17 cellular contexts compared by ENCODE assay signal in the genomic region with DNA sequence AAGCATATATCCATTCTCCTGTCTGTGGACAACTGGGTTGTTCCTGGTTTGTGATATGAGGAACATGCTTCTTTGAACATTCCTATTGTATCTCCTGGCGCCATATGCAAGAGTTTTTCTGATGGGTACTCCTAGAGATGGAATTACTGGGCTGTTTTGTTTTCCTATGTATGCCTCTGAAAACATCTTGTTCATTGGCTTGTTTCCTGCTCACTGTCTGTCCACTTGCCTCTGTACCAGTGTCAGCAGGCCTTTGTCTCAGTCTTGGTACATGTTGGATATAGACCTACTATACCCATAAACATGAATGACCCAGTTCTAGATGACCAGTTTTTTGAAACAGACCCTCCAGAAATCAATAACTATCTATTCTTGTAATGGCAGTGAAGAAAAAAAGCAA.
DNase-seq lines count a peak whose midpoint lies in the region; ATAC-seq and TF ChIP-seq lines count a peak whose summit lies in the region.
"Had no signal": no experiment of that assay in that cellular context is flagged by ENCODE, and none has a peak within 500 bp of the region (broad histone marks: within the 10 kb centered on the region; RNA-seq: fewer than 3 reads in every experiment).

No MANE protein-coding gene starts in this region.

- H3K27ac ChIP-seq in SK-N-MC: peak overlapping the region; percentile 86
- peak overlapping the region in 3 of 4 donors; percentile 34 to 77 (median 48) for H3K27ac ChIP-seq in gastroesophageal sphincter
- H3K27ac ChIP-seq in muscle layer of duodenum (ENCODE audit: low read length): peak overlapping the region; percentile 30
- peak overlapping the region; percentile 48 to 60 (median 58) for H3K27ac ChIP-seq in thyroid gland

- H3K4me3 ChIP-seq in SK-N-MC (peak overlapping the region; percentile 70), gastroesophageal sphincter (no peak overlapping the region), muscle layer of duodenum (ENCODE audit: low read depth in 1 of 2, low read length in 2 of 2) (no peak overlapping the region), thyroid gland (replicated peaks in 1 of 3) (no peak overlapping the region)

- H3K27me3 ChIP-seq in gastroesophageal sphincter: no peaks in the 10 kb centered on the region
- H3K27me3 ChIP-seq in muscle layer of duodenum (ENCODE audit: low read depth, low read length): no peaks in the 10 kb centered on the region
- H3K27me3 ChIP-seq in thyroid gland: no peaks in the 10 kb centered on the region

- H3K9ac ChIP-seq in SK-N-MC (ENCODE audit: insufficient read length): peak overlapping the region; percentile 43

- TF ChIP-seq CTCF in gastroesophageal sphincter (IDR thresholded peaks at IDR 0.05) (no peak), thyroid gland (IDR thresholded peaks at IDR 0.05) (no peak)

- no peak for TF ChIP-seq EP300 in gastroesophageal sphincter (IDR thresholded peaks at IDR 0.05)

- ATAC-seq in gastroesophageal sphincter: no peak
- ATAC-seq: HepG2 had no signal

- no peak for TF ChIP-seq POLR2A in gastroesophageal sphincter (IDR thresholded peaks at IDR 0.05)
- no peak for TF ChIP-seq POLR2A in thyroid gland (IDR thresholded peaks at IDR 0.05)

- H3K9me3 ChIP-seq in SK-N-MC (ENCODE audit: low read depth, low read length) (no peaks in the 10 kb centered on the region), gastroesophageal sphincter (no peaks in the 10 kb centered on the region), muscle layer of duodenum (ENCODE audit: control insufficient read depth in 1 of 2, low read length in 2 of 2) (no peaks in the 10 kb centered on the region), thyroid gland (no peaks in the 10 kb centered on the region)

- DNase-seq in SK-N-MC (ENCODE audit: low read depth, low spot score): no peak
- no peak for DNase-seq in thyroid gland
- no peak for DNase-seq in T-helper 2 cell
- DNase-seq in 8988T: no peak
- no peak for DNase-seq in kidney tubule cell (ENCODE audit: low spot score)
- DNase-seq: AML-193, COR-L47, H9, KG1, NCI-H1436 treated with DMSO at 0.1 percent for 48 hours, NCI-H2029 treated with DMSO at 0.1 percent for 48 hours, NCI-H510A, NCI-H774, RPMI8226 had no signal

- H3K36me3 ChIP-seq in SK-N-MC (ENCODE audit: insufficient read depth, low read length): no peaks in the 10 kb centered on the region
- H3K36me3 ChIP-seq in gastroesophageal sphincter: no peaks in the 10 kb centered on the region
- H3K36me3 ChIP-seq in muscle layer of duodenum (ENCODE audit: control insufficient read depth in 1 of 2, insufficient read depth in 2 of 2, low read length in 2 of 2): no peaks in the 10 kb centered on the region
- H3K36me3 ChIP-seq in thyroid gland: no peaks in the 10 kb centered on the region

- intact Hi-C loops in thyroid gland (cut with DNase I): no loop called here

- peaks cover 0 to 77% (median 23%) of the 10 kb centered on the region in 3 donors for H3K4me1 ChIP-seq in gastroesophageal sphincter
- H3K4me1 ChIP-seq in muscle layer of duodenum (ENCODE audit: control insufficient read depth in 1 of 2, insufficient read depth in 2 of 2, low read length in 2 of 2): peaks cover 0 to 23% of the 10 kb centered on the region in 2 donors
- peaks cover 41 to 43% of the 10 kb centered on the region in 2 donors for H3K4me1 ChIP-seq in thyroid gland

- 92 to 100% methylated on average over 1 of the region's 1 CpG for WGBS in gastroesophageal sphincter (ENCODE audit: low coverage in 1 of 2), 2 donors
- WGBS in thyroid gland, 2 donors: 67 to 88% methylated on average over 1 of the region's 1 CpG

Comparison
In these comparisons a context has a peak if more than half of its experiments do, and no peak if none do; other contexts are left out.
1. H3K27ac ChIP-seq: peak in every context shown above with its lines; median percentile 86 in SK-N-MC; 58 in thyroid gland; 48 in gastroesophageal sphincter; 30 in muscle layer of duodenum.